11 cellular contexts compared by ENCODE assay signal in the genomic region with DNA sequence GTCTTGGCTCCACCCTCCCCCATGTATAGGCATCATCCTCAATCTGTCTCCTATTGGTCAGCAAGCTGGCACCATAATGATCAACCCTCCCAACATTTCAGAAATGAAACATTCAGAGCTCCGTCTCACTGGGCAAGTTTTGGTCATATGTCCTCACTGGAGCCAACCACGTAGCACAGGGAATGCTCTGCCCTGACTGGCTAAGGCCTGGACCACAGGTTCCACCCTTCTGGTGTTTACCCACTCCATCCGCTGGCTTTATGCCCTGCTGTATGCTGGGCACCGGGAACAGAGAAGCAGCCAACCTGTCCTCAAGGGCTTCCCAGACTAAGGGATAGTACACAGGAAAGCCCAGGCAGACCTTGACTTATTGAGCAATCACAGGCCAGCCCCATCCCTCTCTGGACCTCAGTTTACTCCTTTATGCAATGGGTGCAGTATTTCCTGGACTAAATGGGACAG. TPM values are rescaled to one million over a fixed set of nuclear protein-coding genes. Genes with fewer than 3 reads are reported as not detected.
DNase-seq lines count a peak whose midpoint lies in the region; ATAC-seq, FAIRE-seq and TF ChIP-seq lines count a peak whose summit lies in the region.
"Had no signal": no experiment of that assay in that cellular context is flagged by ENCODE, and none has a peak within 500 bp of the region (broad histone marks: within the 10 kb centered on the region; RNA-seq: fewer than 3 reads in every experiment).

No MANE protein-coding gene starts in this region.

- POLR2A ChIA-PET in HCT116 (lab: Charles Lee) = no interaction called here
- POLR2A ChIA-PET in HEK293T (lab: Yijun Ruan, JAX) = interaction anchor here (1.6 kb wide), 1 partner anchor 54 kb away, joined by 4 read pairs; a partner anchor contains a TSS

- no peaks in the 10 kb centered on the region for H3K36me3 ChIP-seq in HCT116 (ENCODE audit: control insufficient read depth in 1 of 2, insufficient read depth in 2 of 2, low read length in 2 of 2)
- H3K36me3 ChIP-seq in fibroblast of lung (ENCODE audit: control insufficient read depth, insufficient read depth, low read length) = no peaks in the 10 kb centered on the region
- H3K36me3 ChIP-seq in small intestine (ENCODE audit: control insufficient read depth in 2 of 2, insufficient read depth in 2 of 2, low read length in 2 of 2) = no peaks in the 10 kb centered on the region
- no peaks in the 10 kb centered on the region for H3K36me3 ChIP-seq in GM23338 (ENCODE audit: insufficient read depth)

- H3K4me3 ChIP-seq in HCT116 (replicated peaks in 1 of 2; ENCODE audit: low read depth in 1 of 2, low read length in 2 of 2) = no peak overlapping the region
- no peak overlapping the region for H3K4me3 ChIP-seq in fibroblast of lung (replicated peaks in 1 of 4; ENCODE audit: control extremely low read depth in 1 of 4, insufficient read depth in 1 of 4, low read depth in 3 of 4, low read length in 4 of 4)
- no peak overlapping the region for H3K4me3 ChIP-seq in small intestine (ENCODE audit: low read depth in 1 of 2, low read length in 2 of 2)
- H3K4me3 ChIP-seq in GM23338 = no peak overlapping the region

- H3K9ac ChIP-seq in HCT116 (ENCODE audit: low read length) = no peak overlapping the region
- H3K9ac ChIP-seq in fibroblast of lung (ENCODE audit: insufficient read depth, low read length) = no peak overlapping the region

- no peaks in the 10 kb centered on the region for H3K9me3 ChIP-seq in HCT116 (ENCODE audit: control insufficient read depth in 1 of 2, insufficient read depth in 1 of 2, low read depth in 1 of 2, low read length in 2 of 2)
- no peaks in the 10 kb centered on the region for H3K9me3 ChIP-seq in fibroblast of lung (ENCODE audit: control insufficient read depth, insufficient read depth, low read depth, low read length)
- no peaks in the 10 kb centered on the region for H3K9me3 ChIP-seq in small intestine (ENCODE audit: control insufficient read depth, low read depth)

- no TSS peak for BruUV-seq in HCT116 (replicated peaks; lab: Mats Ljungman, UMichigan)

- H3K27me3 Mint-ChIP-seq in GM23338 (ENCODE audit: insufficient read depth, low read depth, poor library complexity) = peaks cover 2% of the 10 kb centered on the region

- no peaks in the 10 kb centered on the region for H3K36me3 Mint-ChIP-seq in GM23338 (ENCODE audit: low read depth)

- H3K4me1 ChIP-seq in HCT116 (ENCODE audit: control insufficient read depth in 1 of 2, insufficient read depth in 2 of 2, low read length in 2 of 2) = no peaks in the 10 kb centered on the region
- H3K4me1 ChIP-seq in fibroblast of lung (ENCODE audit: control insufficient read depth, extremely low read depth, insufficient read depth, low read length) = no peaks in the 10 kb centered on the region
- no peaks in the 10 kb centered on the region for H3K4me1 ChIP-seq in small intestine (ENCODE audit: control insufficient read depth in 2 of 2, insufficient read depth in 1 of 2, low read depth in 1 of 2, low read length in 1 of 2)
- no peaks in the 10 kb centered on the region for H3K4me1 ChIP-seq in GM23338 (ENCODE audit: insufficient read depth)

- CTCF ChIA-PET in HCT116 (lab: Charles Lee) (no interaction called here), HEK293T (lab: Yijun Ruan, JAX) (interaction anchor here (0.9 to 1.0 kb wide), 2 partner anchors 10 to 15 kb away, joined by 3 to 9 read pairs; no protein-coding TSS in a partner anchor)

- H3K9me2 ChIP-seq in HCT116 (ENCODE audit: insufficient read depth) (no peaks in the 10 kb centered on the region), GM23338 (ENCODE audit: insufficient read depth) (no peaks in the 10 kb centered on the region)

- FAIRE-seq in small intestine (lab: Jason Lieb, UNC) = no peak
- FAIRE-seq: frontal cortex had no signal

- H3K27me3 ChIP-seq in HCT116 (ENCODE audit: insufficient read depth, low read length) (no peaks in the 10 kb centered on the region), fibroblast of lung (ENCODE audit: control insufficient read depth, insufficient read depth, low read length) (peaks cover 7% of the 10 kb centered on the region), small intestine (ENCODE audit: control insufficient read depth in 2 of 2, insufficient read depth in 2 of 2, low read length in 2 of 2) (no peaks in the 10 kb centered on the region), GM23338 (ENCODE audit: insufficient read depth) (no peaks in the 10 kb centered on the region)

- TF ChIP-seq RAD21 in HCT116 (IDR thresholded peaks at IDR 0.05; ENCODE audit: low read depth) = no peak

- H3F3A ChIP-seq in GM23338 (replicated peaks; ENCODE audit: low read depth) = no peaks in the 10 kb centered on the region

- intact Hi-C loops in HCT116 (cut with micrococcal nuclease) = no loop called here

- no peak for TF ChIP-seq POLR2A in HCT116 (IDR thresholded peaks at IDR 0.05; ENCODE audit: borderline replicate concordance, extremely low read depth, insufficient read depth, insufficient read length)

- no peaks in the 10 kb centered on the region; the same call in 2 of the 3 replicates for H3K4me1 Mint-ChIP-seq in GM23338

- DNase-seq in HCT116 (ENCODE audit: low read depth, low spot score) (no peak), RKO (ENCODE audit: low spot score) (peak; percentile 30), fibroblast of lung (ENCODE audit: low read depth in 2 of 2) (peak; percentile 44 to 72), small intestine (peak; percentile 14), GM23338 (ENCODE audit: low spot score) (no peak), HEK293T (ENCODE audit: extremely low spot score) (no peak)
- DNase-seq: activated naive CD4-positive, alpha-beta T cell treated with anti-CD3 and anti-CD28 coated beads, Interleukin-2, amount 50 U/mL, for 16 hours; NCI-H526 had no signal

- no peak overlapping the region for H3K27ac Mint-ChIP-seq in GM23338

- RAD21 ChIA-PET in HCT116 (lab: Charles Lee; ENCODE audit: low non-redundant PET in 1 of 2, low total read pairs in 2 of 2, uncharacterized antibody in 2 of 2, unreplicated experiment in 2 of 2) = no interaction called here

- H2AFZ ChIP-seq in HCT116 (ENCODE audit: low read depth, low read length, poor library complexity, severe bottlenecking) (no peak overlapping the region), fibroblast of lung (ENCODE audit: low read length) (no peak overlapping the region), GM23338 (no peak overlapping the region)

- H4K20me1 ChIP-seq in HCT116 (ENCODE audit: insufficient read depth) (no peaks in the 10 kb centered on the region), fibroblast of lung (ENCODE audit: control insufficient read depth, extremely low read depth, insufficient read depth, low read length) (no peaks in the 10 kb centered on the region), GM23338 (replicated peaks; ENCODE audit: insufficient read depth) (no peaks in the 10 kb centered on the region)

- ATAC-seq in HCT116 = peak; percentile 63
- no peak for ATAC-seq in GM23338
- ATAC-seq in HG02870 (IDR thresholded peaks at IDR 0.05; ENCODE audit: unreplicated experiment) = no peak

- no peak overlapping the region for H3K4me2 ChIP-seq in HCT116 (ENCODE audit: low read length)
- no peak overlapping the region for H3K4me2 ChIP-seq in fibroblast of lung (ENCODE audit: extremely low read depth, insufficient read depth, low read length)
- no peak overlapping the region for H3K4me2 ChIP-seq in GM23338

- no peaks in the 10 kb centered on the region; the same call in 2 of the 3 replicates for H3K9me3 Mint-ChIP-seq in GM23338

- no peaks in the 10 kb centered on the region for H3K79me2 ChIP-seq in HCT116 (ENCODE audit: insufficient read depth, low read length)
- no peaks in the 10 kb centered on the region for H3K79me2 ChIP-seq in fibroblast of lung (ENCODE audit: control insufficient read depth, insufficient read depth, low read length)
- H3K79me2 ChIP-seq in GM23338 (replicated peaks; ENCODE audit: insufficient read depth) = no peaks in the 10 kb centered on the region

- H3K27ac ChIP-seq in HCT116 (ENCODE audit: low read depth, low read length) (no peak overlapping the region), fibroblast of lung (ENCODE audit: insufficient read depth, low read length) (no peak overlapping the region), small intestine (ENCODE audit: low read depth in 1 of 2, low read length in 1 of 2) (no peak overlapping the region), GM23338 (ENCODE audit: low read depth) (no peak overlapping the region)
- H3K27ac ChIP-seq: VCaP had no signal

- H3K4me3 Mint-ChIP-seq in GM23338 = no peak overlapping the region

- 25 to 60% (median 45%) methylated on average over 4 of the region's 4 CpGs for WGBS in small intestine, 3 donors

- TF ChIP-seq CTCF in HCT116 (IDR thresholded peaks at IDR 0.05 in 2 of 3, conservative IDR thresholded peaks at IDR 0.05 in 1 of 3; ENCODE audit: borderline replicate concordance in 1 of 3, insufficient read depth in 1 of 3, low read depth in 2 of 3, low read length in 2 of 3) (no peak), fibroblast of lung (conservative IDR thresholded peaks at IDR 0.05 in 1 of 2, IDR thresholded peaks at IDR 0.05 in 1 of 2; ENCODE audit: low read depth in 1 of 2, low read length in 2 of 2) (no peak), GM23338 (conservative IDR thresholded peaks at IDR 0.05; ENCODE audit: low read depth in 2 of 2) (no peak)

RNA-seq across cellular contexts. Expression of a gene that starts 20.5 kb away (rescaled TPM):
- 2.8 TPM for total RNA-seq in HCT116 (2021; ENCODE audit: unreplicated experiment)
- polyA plus RNA-seq in HCT116 (2012) = 5.4 and 5.7 TPM in 2 replicates
- total RNA-seq in fibroblast of lung = 0.77 and 2.0 TPM in 2 replicates
- 0.42 and 0.55 TPM in 2 replicates for polyA plus RNA-seq in fibroblast of lung
- polyA plus RNA-seq in fibroblast of lung (2012) = 0.55 and 1.1 TPM in 2 replicates
- 1.4 and 16.4 TPM in 2 replicates for polyA minus RNA-seq in fibroblast of lung (ENCODE audit: low replicate concordance)
- 1 to 10 TPM in 1 of 3 donors, under 1 TPM in 2; 0.22 to 2.7 (median 0.64) TPM for polyA plus RNA-seq in small intestine
- total RNA-seq in GM23338 (2014; rRNA removed; shearing (Covaris generic)) = 1.0 and 1.3 TPM in 2 replicates
- polyA plus RNA-seq in GM23338 (2016; fragmentation: Nextera tagmentation; extraction: Ambion mirVana) = 1.1 and 2.2 TPM in 2 replicates

RNA-seq across cellular contexts. Expression of a gene that starts 41.3 kb away (rescaled TPM):
- total RNA-seq in HCT116 (2021; ENCODE audit: unreplicated experiment) (41.0 TPM), fibroblast of lung (25.7 and 30.1 TPM in 2 replicates)
- 32.5 and 34.5 TPM in 2 replicates for polyA plus RNA-seq in HCT116 (2012)
- polyA plus RNA-seq in fibroblast of lung (26.7 and 32.2 TPM in 2 replicates), small intestine (10 to 100 TPM; 35.0 to 48.6 (median 47.6) TPM), GM23338 (2016; fragmentation: Nextera tagmentation; extraction: Ambion mirVana) (32.5 and 36.2 TPM in 2 replicates)
- 29.6 and 33.8 TPM in 2 replicates for polyA plus RNA-seq in fibroblast of lung (2012)
- 56.4 and 67.3 TPM in 2 replicates for polyA minus RNA-seq in fibroblast of lung (ENCODE audit: low replicate concordance)
- 47.4 and 48.0 TPM in 2 replicates for total RNA-seq in GM23338 (2014; rRNA removed; shearing (Covaris generic))

RNA-seq across cellular contexts. Expression of a gene that starts 54.6 kb away (rescaled TPM):
- 97.8 TPM for total RNA-seq in HCT116 (2021; ENCODE audit: unreplicated experiment)
- polyA plus RNA-seq in HCT116 (2012) = 50.9 and 54.4 TPM in 2 replicates
- 93.7 and 103 TPM in 2 replicates for total RNA-seq in fibroblast of lung
- 67.7 and 70.3 TPM in 2 replicates for polyA plus RNA-seq in fibroblast of lung
- polyA plus RNA-seq in fibroblast of lung (2012) = 42.8 and 48.0 TPM in 2 replicates
- 127 and 143 TPM in 2 replicates for polyA minus RNA-seq in fibroblast of lung (ENCODE audit: low replicate concordance)
- 10 to 100 TPM; 36.2 to 42.8 (median 38.4) TPM for polyA plus RNA-seq in small intestine
- total RNA-seq in GM23338 (2014; rRNA removed; shearing (Covaris generic)) = 103 and 117 TPM in 2 replicates
- polyA plus RNA-seq in GM23338 (2016; fragmentation: Nextera tagmentation; extraction: Ambion mirVana) = 32.2 TPM in 2 replicates

Comparison
In these comparisons a context has a peak if more than half of its experiments do, and no peak if none do; other contexts are left out.
1. DNase-seq: peak in RKO (single experiment), fibroblast of lung (2 of 2) and small intestine (single experiment); none in HCT116 (single experiment), GM23338 (single experiment) and HEK293T (single experiment).